In genomic region chr10:12350167-12350872, GRCh38 we compare ENCODE assay signal across 8 cellular contexts. TPM values are rescaled to one million over a fixed set of nuclear protein-coding genes. Genes with fewer than 3 reads are reported as not detected.
DNase-seq lines count a peak whose midpoint lies in the region; ATAC-seq and TF ChIP-seq lines count a peak whose summit lies in the region.

No MANE protein-coding gene starts in this region.

- TF ChIP-seq CTCF in C4-2B (conservative IDR thresholded peaks at IDR 0.05) (no peak), epithelial cell of proximal tubule (conservative IDR thresholded peaks at IDR 0.05; ENCODE audit: low read depth, low read length) (no peak), mucosa of descending colon (IDR thresholded peaks at IDR 0.05) (no peak)

- intact Hi-C loops in mucosa of descending colon (cut with DNase I, micrococcal nuclease), result no loop called here

- H3K27me3 Mint-ChIP-seq in stimulated activated naive CD8-positive, alpha-beta T cell treated with anti-CD3 and anti-CD28 coated beads, Interleukin-15, Interleukin-2, amounts not matched to agents 100 ng/mL and 50 ng/mL, for 24 hours, result no peaks in the 10 kb centered on the region

- peak overlapping the region; percentile 21; the same call in 1 of the 2 replicates for H3K27ac ChIP-seq in C4-2B

- H3K27ac Mint-ChIP-seq in stimulated activated naive CD8-positive, alpha-beta T cell treated with anti-CD3 and anti-CD28 coated beads, Interleukin-15, Interleukin-2, amounts not matched to agents 100 ng/mL and 50 ng/mL, for 24 hours, result peak overlapping the region; percentile 88

- H3K9me3 ChIP-seq in mucosa of descending colon, result no peaks in the 10 kb centered on the region

- peaks cover 8% of the 10 kb centered on the region for H3K4me1 ChIP-seq in mucosa of descending colon (ENCODE audit: low read depth)

- H3K9me3 Mint-ChIP-seq in stimulated activated naive CD8-positive, alpha-beta T cell treated with anti-CD3 and anti-CD28 coated beads, Interleukin-15, Interleukin-2, amounts not matched to agents 100 ng/mL and 50 ng/mL, for 24 hours, result no peaks in the 10 kb centered on the region

- H3K4me3 ChIP-seq in epithelial cell of proximal tubule (ENCODE audit: low read depth, low read length) (peak overlapping the region; percentile 57), mucosa of descending colon (peak overlapping the region; percentile 74)

- ATAC-seq in GM19468 (IDR thresholded peaks at IDR 0.05; ENCODE audit: extremely low read depth, unreplicated experiment) (peak; percentile 38), mucosa of descending colon (peak; percentile 64)

- H3K4me3 Mint-ChIP-seq in stimulated activated naive CD8-positive, alpha-beta T cell treated with anti-CD3 and anti-CD28 coated beads, Interleukin-15, Interleukin-2, amounts not matched to agents 100 ng/mL and 50 ng/mL, for 24 hours, result peak overlapping the region; percentile 93

- DNase-seq in NCI-H2227 (lab: John Stamatoyannopoulos, UW; ENCODE audit: unreplicated experiment), result peak; percentile 29
- peak; percentile 28 for DNase-seq in activated T-cell treated with anti-CD3 and anti-CD28 coated beads for 48 hours (ENCODE audit: low read depth)
- DNase-seq in epithelial cell of proximal tubule (ENCODE audit: low read depth), result no peak
- DNase-seq in mucosa of descending colon, result peak; percentile 64 to 70 (median 67)
- no peak for DNase-seq in SHP77 treated with DMSO at 0.1 percent for 48 hours (lab: John Stamatoyannopoulos, UW)

- H3K4me1 Mint-ChIP-seq in stimulated activated naive CD8-positive, alpha-beta T cell treated with anti-CD3 and anti-CD28 coated beads, Interleukin-15, Interleukin-2, amounts not matched to agents 100 ng/mL and 50 ng/mL, for 24 hours (ENCODE audit: low read depth), result peaks cover 60% of the 10 kb centered on the region

- no peaks in the 10 kb centered on the region for H3K36me3 ChIP-seq in mucosa of descending colon (ENCODE audit: low read depth)

- peaks cover 5% of the 10 kb centered on the region for H3K36me3 Mint-ChIP-seq in stimulated activated naive CD8-positive, alpha-beta T cell treated with anti-CD3 and anti-CD28 coated beads, Interleukin-15, Interleukin-2, amounts not matched to agents 100 ng/mL and 50 ng/mL, for 24 hours (ENCODE audit: low read depth)

RNA-seq across cellular contexts. Expression of gene CAMK1D, which starts 1.0 kb away (rescaled TPM):
- 1.0 and 1.6 TPM in 2 replicates for total RNA-seq in epithelial cell of proximal tubule
- 10 to 100 TPM; 20.6 to 48.5 (median 32.8) TPM for total RNA-seq in mucosa of descending colon

Comparison
In these comparisons a context has a peak if more than half of its experiments do, and no peak if none do; other contexts are left out.
1. DNase-seq: peak in NCI-H2227 (single experiment), activated T-cell treated with anti-CD3 and anti-CD28 coated beads for 48 hours (single experiment) and mucosa of descending colon (3 of 3); none in epithelial cell of proximal tubule (single experiment) and SHP77 treated with DMSO at 0.1 percent for 48 hours (single experiment).